Comparison of ENCODE assay signal across 1 cellular context in the genomic region with DNA sequence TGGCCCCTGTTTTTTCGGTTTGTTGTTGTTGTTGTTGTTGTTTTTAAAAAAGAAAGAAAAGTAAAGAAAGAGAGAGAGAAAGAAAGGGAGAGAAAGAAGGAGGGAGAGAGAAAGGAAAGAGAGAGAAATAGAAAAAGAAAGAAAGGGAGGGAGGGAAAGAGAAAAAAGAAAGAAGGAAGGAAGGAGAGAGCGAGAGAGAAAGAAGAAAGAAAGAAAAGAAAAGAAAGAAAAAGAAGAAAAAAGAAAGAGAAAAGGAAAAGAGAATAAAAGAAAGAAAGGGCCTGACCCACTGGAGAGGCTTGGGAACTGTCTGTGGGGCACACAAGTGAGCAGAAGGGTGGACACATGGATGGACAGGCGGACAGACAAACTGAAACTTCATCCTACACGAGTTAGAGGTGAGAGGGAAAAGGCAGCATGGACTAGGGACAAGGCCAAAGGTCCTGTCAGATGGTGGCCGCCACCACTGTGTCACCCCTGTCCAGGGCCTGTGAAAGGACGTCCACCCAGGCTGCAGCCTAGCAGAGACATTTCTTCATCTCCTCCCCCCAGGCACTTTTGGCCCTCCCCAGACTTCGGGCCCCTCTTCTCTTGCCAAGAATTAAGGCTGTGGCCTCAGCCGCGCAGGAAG.
TF ChIP-seq lines count a peak whose summit lies in the region.

No MANE protein-coding gene starts in this region.

TF ChIP-seq in HepG2, 621 proteins besides CTCF, POLR2A, EP300 and RAD21 (continued from another document and continues in another):
- TF ChIP-seq SNAPC2 (CRISPR knock-in tag; IDR thresholded peaks at IDR 0.05) (no peak), ZNF3 (CRISPR knock-in tag; IDR thresholded peaks at IDR 0.05) (no peak), ZNF792 (CRISPR knock-in tag; IDR thresholded peaks at IDR 0.05) (no peak), ZNF296 (CRISPR knock-in tag; conservative IDR thresholded peaks at IDR 0.05) (0 out of 2 replicates have a peak, but pooled peaks have one; percentile 44), SAP130 (CRISPR knock-in tag; IDR thresholded peaks at IDR 0.05; ENCODE audit: low read depth) (peak; percentile 57), ZNF234 (CRISPR knock-in tag; conservative IDR thresholded peaks at IDR 0.05) (no peak), NR2F1 (CRISPR knock-in tag; IDR thresholded peaks at IDR 0.05) (no peak), ZSCAN22 (CRISPR knock-in tag; IDR thresholded peaks at IDR 0.05) (no peak), ZNF530 (CRISPR knock-in tag; IDR thresholded peaks at IDR 0.05; ENCODE audit: low read depth) (no peak), MTF1 (CRISPR knock-in tag; IDR thresholded peaks at IDR 0.05) (no peak), CBFB (CRISPR knock-in tag; IDR thresholded peaks at IDR 0.05) (no peak), ZNF441 (CRISPR knock-in tag; IDR thresholded peaks at IDR 0.05; ENCODE audit: borderline replicate concordance) (no peak), ZBTB7A (CRISPR knock-in tag; IDR thresholded peaks at IDR 0.05) (no peak), ZNF816 (CRISPR knock-in tag; IDR thresholded peaks at IDR 0.05; ENCODE audit: borderline replicate concordance) (no peak), MTA3 (CRISPR knock-in tag; IDR thresholded peaks at IDR 0.05) (no peak), ZNF614 (CRISPR knock-in tag; IDR thresholded peaks at IDR 0.05; ENCODE audit: borderline replicate concordance) (peak; percentile 11; the same call in 1 of the 2 replicates), HNF4A (CRISPR knock-in tag; IDR thresholded peaks at IDR 0.05) (peak; percentile 57), ISX (CRISPR knock-in tag; conservative IDR thresholded peaks at IDR 0.05) (no peak), HNF4G (IDR thresholded peaks at IDR 0.05; ENCODE audit: borderline replicate concordance, low read depth, low read length) (peak; percentile 56; the same call in 1 of the 2 replicates), HNF4G (CRISPR knock-in tag; IDR thresholded peaks at IDR 0.05; ENCODE audit: borderline replicate concordance, low read depth) (no peak), ZNF235 (CRISPR knock-in tag; IDR thresholded peaks at IDR 0.05; ENCODE audit: borderline replicate concordance) (no peak), HDAC2 (CRISPR knock-in tag; IDR thresholded peaks at IDR 0.05) (peak; percentile 39; the same call in 1 of the 2 replicates)
- TF ChIP-seq, protein P1, sequence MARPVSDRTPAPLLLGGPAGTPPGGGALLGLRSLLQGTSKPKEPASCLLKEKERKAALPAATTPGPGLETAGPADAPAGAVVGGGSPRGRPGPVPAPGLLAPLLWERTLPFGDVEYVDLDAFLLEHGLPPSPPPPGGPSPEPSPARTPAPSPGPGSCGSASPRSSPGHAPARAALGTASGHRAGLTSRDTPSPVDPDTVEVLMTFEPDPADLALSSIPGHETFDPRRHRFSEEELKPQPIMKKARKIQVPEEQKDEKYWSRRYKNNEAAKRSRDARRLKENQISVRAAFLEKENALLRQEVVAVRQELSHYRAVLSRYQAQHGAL (CRISPR knock-in tag; IDR thresholded peaks at IDR 0.05; ENCODE audit: not compliant biosample characterization) = no peak
- TF ChIP-seq, protein P2, sequence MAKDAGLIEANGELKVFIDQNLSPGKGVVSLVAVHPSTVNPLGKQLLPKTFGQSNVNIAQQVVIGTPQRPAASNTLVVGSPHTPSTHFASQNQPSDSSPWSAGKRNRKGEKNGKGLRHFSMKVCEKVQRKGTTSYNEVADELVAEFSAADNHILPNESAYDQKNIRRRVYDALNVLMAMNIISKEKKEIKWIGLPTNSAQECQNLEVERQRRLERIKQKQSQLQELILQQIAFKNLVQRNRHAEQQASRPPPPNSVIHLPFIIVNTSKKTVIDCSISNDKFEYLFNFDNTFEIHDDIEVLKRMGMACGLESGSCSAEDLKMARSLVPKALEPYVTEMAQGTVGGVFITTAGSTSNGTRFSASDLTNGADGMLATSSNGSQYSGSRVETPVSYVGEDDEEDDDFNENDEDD (CRISPR knock-in tag; IDR thresholded peaks at IDR 0.05; ENCODE audit: borderline replicate concordance) = peak; percentile 23; the same call in 1 of the 2 replicates
- TF ChIP-seq, protein P3, sequence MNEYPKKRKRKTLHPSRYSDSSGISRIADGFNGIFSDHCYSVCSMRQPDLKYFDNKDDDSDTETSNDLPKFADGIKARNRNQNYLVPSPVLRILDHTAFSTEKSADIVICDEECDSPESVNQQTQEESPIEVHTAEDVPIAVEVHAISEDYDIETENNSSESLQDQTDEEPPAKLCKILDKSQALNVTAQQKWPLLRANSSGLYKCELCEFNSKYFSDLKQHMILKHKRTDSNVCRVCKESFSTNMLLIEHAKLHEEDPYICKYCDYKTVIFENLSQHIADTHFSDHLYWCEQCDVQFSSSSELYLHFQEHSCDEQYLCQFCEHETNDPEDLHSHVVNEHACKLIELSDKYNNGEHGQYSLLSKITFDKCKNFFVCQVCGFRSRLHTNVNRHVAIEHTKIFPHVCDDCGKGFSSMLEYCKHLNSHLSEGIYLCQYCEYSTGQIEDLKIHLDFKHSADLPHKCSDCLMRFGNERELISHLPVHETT (CRISPR knock-in tag; conservative IDR thresholded peaks at IDR 0.05) = no peak
- TF ChIP-seq, protein P4, sequence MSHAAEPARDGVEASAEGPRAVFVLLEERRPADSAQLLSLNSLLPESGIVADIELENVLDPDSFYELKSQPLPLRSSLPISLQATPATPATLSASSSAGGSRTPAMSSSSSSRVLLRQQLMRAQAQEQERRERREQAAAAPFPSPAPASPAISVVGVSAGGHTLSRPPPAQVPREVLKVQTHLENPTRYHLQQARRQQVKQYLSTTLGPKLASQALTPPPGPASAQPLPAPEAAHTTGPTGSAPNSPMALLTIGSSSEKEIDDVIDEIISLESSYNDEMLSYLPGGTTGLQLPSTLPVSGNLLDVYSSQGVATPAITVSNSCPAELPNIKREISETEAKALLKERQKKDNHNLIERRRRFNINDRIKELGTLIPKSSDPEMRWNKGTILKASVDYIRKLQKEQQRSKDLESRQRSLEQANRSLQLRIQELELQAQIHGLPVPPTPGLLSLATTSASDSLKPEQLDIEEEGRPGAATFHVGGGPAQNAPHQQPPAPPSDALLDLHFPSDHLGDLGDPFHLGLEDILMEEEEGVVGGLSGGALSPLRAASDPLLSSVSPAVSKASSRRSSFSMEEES (CRISPR knock-in tag; IDR thresholded peaks at IDR 0.05) = no peak
- TF ChIP-seq, protein P5, sequence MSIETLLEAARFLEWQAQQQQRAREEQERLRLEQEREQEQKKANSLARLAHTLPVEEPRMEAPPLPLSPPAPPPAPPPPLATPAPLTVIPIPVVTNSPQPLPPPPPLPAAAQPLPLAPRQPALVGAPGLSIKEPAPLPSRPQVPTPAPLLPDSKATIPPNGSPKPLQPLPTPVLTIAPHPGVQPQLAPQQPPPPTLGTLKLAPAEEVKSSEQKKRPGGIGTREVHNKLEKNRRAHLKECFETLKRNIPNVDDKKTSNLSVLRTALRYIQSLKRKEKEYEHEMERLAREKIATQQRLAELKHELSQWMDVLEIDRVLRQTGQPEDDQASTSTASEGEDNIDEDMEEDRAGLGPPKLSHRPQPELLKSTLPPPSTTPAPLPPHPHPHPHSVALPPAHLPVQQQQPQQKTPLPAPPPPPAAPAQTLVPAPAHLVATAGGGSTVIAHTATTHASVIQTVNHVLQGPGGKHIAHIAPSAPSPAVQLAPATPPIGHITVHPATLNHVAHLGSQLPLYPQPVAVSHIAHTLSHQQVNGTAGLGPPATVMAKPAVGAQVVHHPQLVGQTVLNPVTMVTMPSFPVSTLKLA (IDR thresholded peaks at IDR 0.05) = peak; percentile 20; the same call in 1 of the 2 replicates
- TF ChIP-seq, protein P6, sequence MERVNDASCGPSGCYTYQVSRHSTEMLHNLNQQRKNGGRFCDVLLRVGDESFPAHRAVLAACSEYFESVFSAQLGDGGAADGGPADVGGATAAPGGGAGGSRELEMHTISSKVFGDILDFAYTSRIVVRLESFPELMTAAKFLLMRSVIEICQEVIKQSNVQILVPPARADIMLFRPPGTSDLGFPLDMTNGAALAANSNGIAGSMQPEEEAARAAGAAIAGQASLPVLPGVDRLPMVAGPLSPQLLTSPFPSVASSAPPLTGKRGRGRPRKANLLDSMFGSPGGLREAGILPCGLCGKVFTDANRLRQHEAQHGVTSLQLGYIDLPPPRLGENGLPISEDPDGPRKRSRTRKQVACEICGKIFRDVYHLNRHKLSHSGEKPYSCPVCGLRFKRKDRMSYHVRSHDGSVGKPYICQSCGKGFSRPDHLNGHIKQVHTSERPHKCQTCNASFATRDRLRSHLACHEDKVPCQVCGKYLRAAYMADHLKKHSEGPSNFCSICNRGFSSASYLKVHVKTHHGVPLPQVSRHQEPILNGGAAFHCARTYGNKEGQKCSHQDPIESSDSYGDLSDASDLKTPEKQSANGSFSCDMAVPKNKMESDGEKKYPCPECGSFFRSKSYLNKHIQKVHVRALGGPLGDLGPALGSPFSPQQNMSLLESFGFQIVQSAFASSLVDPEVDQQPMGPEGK (CRISPR knock-in tag; IDR thresholded peaks at IDR 0.05) = peak; percentile 28; the same call in 1 of the 2 replicates
- TF ChIP-seq, protein P7, sequence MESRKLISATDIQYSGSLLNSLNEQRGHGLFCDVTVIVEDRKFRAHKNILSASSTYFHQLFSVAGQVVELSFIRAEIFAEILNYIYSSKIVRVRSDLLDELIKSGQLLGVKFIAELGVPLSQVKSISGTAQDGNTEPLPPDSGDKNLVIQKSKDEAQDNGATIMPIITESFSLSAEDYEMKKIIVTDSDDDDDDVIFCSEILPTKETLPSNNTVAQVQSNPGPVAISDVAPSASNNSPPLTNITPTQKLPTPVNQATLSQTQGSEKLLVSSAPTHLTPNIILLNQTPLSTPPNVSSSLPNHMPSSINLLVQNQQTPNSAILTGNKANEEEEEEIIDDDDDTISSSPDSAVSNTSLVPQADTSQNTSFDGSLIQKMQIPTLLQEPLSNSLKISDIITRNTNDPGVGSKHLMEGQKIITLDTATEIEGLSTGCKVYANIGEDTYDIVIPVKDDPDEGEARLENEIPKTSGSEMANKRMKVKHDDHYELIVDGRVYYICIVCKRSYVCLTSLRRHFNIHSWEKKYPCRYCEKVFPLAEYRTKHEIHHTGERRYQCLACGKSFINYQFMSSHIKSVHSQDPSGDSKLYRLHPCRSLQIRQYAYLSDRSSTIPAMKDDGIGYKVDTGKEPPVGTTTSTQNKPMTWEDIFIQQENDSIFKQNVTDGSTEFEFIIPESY (CRISPR knock-in tag; IDR thresholded peaks at IDR 0.05) = peak; percentile 79
- TF ChIP-seq, protein P8, sequence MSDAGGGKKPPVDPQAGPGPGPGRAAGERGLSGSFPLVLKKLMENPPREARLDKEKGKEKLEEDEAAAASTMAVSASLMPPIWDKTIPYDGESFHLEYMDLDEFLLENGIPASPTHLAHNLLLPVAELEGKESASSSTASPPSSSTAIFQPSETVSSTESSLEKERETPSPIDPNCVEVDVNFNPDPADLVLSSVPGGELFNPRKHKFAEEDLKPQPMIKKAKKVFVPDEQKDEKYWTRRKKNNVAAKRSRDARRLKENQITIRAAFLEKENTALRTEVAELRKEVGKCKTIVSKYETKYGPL (CRISPR knock-in tag; IDR thresholded peaks at IDR 0.05) = no peak
- TF ChIP-seq, protein P9, sequence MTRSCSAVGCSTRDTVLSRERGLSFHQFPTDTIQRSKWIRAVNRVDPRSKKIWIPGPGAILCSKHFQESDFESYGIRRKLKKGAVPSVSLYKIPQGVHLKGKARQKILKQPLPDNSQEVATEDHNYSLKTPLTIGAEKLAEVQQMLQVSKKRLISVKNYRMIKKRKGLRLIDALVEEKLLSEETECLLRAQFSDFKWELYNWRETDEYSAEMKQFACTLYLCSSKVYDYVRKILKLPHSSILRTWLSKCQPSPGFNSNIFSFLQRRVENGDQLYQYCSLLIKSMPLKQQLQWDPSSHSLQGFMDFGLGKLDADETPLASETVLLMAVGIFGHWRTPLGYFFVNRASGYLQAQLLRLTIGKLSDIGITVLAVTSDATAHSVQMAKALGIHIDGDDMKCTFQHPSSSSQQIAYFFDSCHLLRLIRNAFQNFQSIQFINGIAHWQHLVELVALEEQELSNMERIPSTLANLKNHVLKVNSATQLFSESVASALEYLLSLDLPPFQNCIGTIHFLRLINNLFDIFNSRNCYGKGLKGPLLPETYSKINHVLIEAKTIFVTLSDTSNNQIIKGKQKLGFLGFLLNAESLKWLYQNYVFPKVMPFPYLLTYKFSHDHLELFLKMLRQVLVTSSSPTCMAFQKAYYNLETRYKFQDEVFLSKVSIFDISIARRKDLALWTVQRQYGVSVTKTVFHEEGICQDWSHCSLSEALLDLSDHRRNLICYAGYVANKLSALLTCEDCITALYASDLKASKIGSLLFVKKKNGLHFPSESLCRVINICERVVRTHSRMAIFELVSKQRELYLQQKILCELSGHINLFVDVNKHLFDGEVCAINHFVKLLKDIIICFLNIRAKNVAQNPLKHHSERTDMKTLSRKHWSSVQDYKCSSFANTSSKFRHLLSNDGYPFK (CRISPR knock-in tag; IDR thresholded peaks at IDR 0.05; ENCODE audit: borderline replicate concordance) = 0 out of 2 replicates have a peak, but pooled peaks have one; percentile 6
- TF ChIP-seq, protein P10, sequence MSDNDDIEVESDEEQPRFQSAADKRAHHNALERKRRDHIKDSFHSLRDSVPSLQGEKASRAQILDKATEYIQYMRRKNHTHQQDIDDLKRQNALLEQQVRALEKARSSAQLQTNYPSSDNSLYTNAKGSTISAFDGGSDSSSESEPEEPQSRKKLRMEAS (IDR thresholded peaks at IDR 0.05) = peak; percentile 48
- TF ChIP-seq, protein P11, sequence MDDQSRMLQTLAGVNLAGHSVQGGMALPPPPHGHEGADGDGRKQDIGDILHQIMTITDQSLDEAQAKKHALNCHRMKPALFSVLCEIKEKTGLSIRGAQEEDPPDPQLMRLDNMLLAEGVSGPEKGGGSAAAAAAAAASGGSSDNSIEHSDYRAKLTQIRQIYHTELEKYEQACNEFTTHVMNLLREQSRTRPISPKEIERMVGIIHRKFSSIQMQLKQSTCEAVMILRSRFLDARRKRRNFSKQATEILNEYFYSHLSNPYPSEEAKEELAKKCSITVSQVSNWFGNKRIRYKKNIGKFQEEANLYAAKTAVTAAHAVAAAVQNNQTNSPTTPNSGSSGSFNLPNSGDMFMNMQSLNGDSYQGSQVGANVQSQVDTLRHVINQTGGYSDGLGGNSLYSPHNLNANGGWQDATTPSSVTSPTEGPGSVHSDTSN (CRISPR knock-in tag; IDR thresholded peaks at IDR 0.05; ENCODE audit: borderline replicate concordance) = no peak
- TF ChIP-seq, protein P12, sequence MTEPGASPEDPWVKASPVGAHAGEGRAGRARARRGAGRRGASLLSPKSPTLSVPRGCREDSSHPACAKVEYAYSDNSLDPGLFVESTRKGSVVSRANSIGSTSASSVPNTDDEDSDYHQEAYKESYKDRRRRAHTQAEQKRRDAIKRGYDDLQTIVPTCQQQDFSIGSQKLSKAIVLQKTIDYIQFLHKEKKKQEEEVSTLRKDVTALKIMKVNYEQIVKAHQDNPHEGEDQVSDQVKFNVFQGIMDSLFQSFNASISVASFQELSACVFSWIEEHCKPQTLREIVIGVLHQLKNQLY (CRISPR knock-in tag; IDR thresholded peaks at IDR 0.05) = no peak
- TF ChIP-seq, protein P13, sequence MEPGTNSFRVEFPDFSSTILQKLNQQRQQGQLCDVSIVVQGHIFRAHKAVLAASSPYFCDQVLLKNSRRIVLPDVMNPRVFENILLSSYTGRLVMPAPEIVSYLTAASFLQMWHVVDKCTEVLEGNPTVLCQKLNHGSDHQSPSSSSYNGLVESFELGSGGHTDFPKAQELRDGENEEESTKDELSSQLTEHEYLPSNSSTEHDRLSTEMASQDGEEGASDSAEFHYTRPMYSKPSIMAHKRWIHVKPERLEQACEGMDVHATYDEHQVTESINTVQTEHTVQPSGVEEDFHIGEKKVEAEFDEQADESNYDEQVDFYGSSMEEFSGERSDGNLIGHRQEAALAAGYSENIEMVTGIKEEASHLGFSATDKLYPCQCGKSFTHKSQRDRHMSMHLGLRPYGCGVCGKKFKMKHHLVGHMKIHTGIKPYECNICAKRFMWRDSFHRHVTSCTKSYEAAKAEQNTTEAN (CRISPR knock-in tag; conservative IDR thresholded peaks at IDR 0.05) = no peak
